In the genomic region with DNA sequence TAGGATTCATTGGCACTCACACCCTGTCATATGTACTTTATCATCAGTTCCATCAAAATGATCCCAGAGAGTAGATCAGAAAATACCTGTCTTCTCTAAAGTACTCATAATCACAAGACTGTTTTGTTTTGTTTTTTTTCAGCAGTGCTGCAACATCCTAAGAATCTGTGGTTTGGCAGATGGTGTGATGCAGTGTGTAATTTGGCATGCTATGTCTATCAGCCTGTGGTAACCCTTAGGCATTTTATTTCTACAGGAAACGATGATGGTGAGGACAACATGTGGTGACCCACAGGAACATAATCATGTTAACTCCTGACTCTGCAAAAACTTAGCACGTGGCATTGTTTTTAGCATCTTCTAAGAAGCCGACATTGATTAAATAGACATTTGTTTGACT, we compare ENCODE assay signal across 11 cellular contexts.
DNase-seq lines count a peak whose midpoint lies in the region; ATAC-seq and TF ChIP-seq lines count a peak whose summit lies in the region.
"Had no signal": no experiment of that assay in that cellular context is flagged by ENCODE, and none has a peak within 500 bp of the region (broad histone marks: within the 10 kb centered on the region; RNA-seq: fewer than 3 reads in every experiment).

No MANE protein-coding gene starts in this region.

- no peak for TF ChIP-seq CTCF in PC-3 (conservative IDR thresholded peaks at IDR 0.05; ENCODE audit: low read depth, low read length)

- H3K9me3 ChIP-seq in PC-3 (ENCODE audit: low read length): no peaks in the 10 kb centered on the region

- no peaks in the 10 kb centered on the region for H3K27me3 ChIP-seq in PC-3 (ENCODE audit: low read length)

- H3K9me2 ChIP-seq in PC-3 (replicated peaks; ENCODE audit: low read length): no peaks in the 10 kb centered on the region

- H3F3A ChIP-seq in PC-3 (ENCODE audit: low read length, unreplicated experiment): no peaks in the 10 kb centered on the region

- H2AFZ ChIP-seq in PC-3 (ENCODE audit: low read length): no peak overlapping the region

- no peaks in the 10 kb centered on the region for H3K36me3 ChIP-seq in PC-3 (ENCODE audit: low read depth, low read length)

- DNase-seq in GM04503 (ENCODE audit: low read depth): peak; percentile 89
- peak; percentile 79 for DNase-seq in PC-3
- DNase-seq in epidermal melanocyte (ENCODE audit: insufficient read length, low spot score): peak; percentile 16
- DNase-seq in skeletal muscle cell (ENCODE audit: low read depth): peak; percentile 94
- no peak for DNase-seq in NCI-H128 (lab: John Stamatoyannopoulos, UW; ENCODE audit: unreplicated experiment)
- DNase-seq in NCI-H1092 (lab: John Stamatoyannopoulos, UW): no peak
- DNase-seq in T-helper 9 cell: no peak
- no peak for DNase-seq in NCI-H1105 treated with DMSO at 0.1 percent for 48 hours (lab: John Stamatoyannopoulos, UW)
- DNase-seq: activated CD8-positive, alpha-beta memory T cell treated with anti-CD3 and anti-CD28 coated beads, Interleukin-2, amount 50 U/mL, for 48 hours; amygdala; NCI-H1092 treated with DMSO at 0.1 percent for 48 hours had no signal

- ATAC-seq in PC-3: peak; percentile 90

- 0 out of 2 replicates have a peak overlapping the region, but pooled peaks have one; percentile 7 for H3K4me2 ChIP-seq in PC-3 (ENCODE audit: low read length)

- no peak overlapping the region for H3K9ac ChIP-seq in PC-3 (ENCODE audit: low read length)

- peaks cover 9% of the 10 kb centered on the region for H3K4me1 ChIP-seq in PC-3 (ENCODE audit: insufficient read depth, low read length)

- H3K79me2 ChIP-seq in PC-3 (ENCODE audit: low read length): no peaks in the 10 kb centered on the region

- H3K27ac ChIP-seq in PC-3 (ENCODE audit: low read length): 0 out of 2 replicates have a peak overlapping the region, but pooled peaks have one; percentile 13

- intact Hi-C loops in PC-3 (cut with micrococcal nuclease): no loop called here

- CTCF ChIA-PET in PC-3 (lab: Charles Lee): no interaction called here

- POLR2A ChIA-PET in PC-3 (lab: Charles Lee; ENCODE audit: unreplicated experiment): no interaction called here

- H3K4me3 ChIP-seq in PC-3 (ENCODE audit: low read length) (no peak overlapping the region), skeletal muscle cell (ENCODE audit: low read depth, low read length) (no peak overlapping the region)

- no TSS peak for BruUV-seq in PC-3 (replicated peaks; lab: Mats Ljungman, UMichigan)

- no peaks in the 10 kb centered on the region for H4K20me1 ChIP-seq in PC-3 (ENCODE audit: low read length)

Comparison
In these comparisons a context has a peak if more than half of its experiments do, and no peak if none do; other contexts are left out.
1. DNase-seq: peak in GM04503 (single experiment), PC-3 (single experiment), epidermal melanocyte (single experiment) and skeletal muscle cell (single experiment); none in NCI-H128 (single experiment), NCI-H1092 (single experiment), T-helper 9 cell (single experiment) and NCI-H1105 treated with DMSO at 0.1 percent for 48 hours (single experiment).